ENCODE assay signal across 23 cellular contexts in genomic region chr11:76253416-76253815, GRCh38. TPM values are rescaled to one million over a fixed set of nuclear protein-coding genes. Genes with fewer than 3 reads are reported as not detected.
DNase-seq lines count a peak whose midpoint lies in the region; ATAC-seq and TF ChIP-seq lines count a peak whose summit lies in the region.
"Had no signal": no experiment of that assay in that cellular context is flagged by ENCODE, and none has a peak within 500 bp of the region (broad histone marks: within the 10 kb centered on the region; RNA-seq: fewer than 3 reads in every experiment).

No MANE protein-coding gene starts in this region.

- DNase-seq in NCI-H2171 treated with DMSO at 0.1 percent for 48 hours (lab: John Stamatoyannopoulos, UW) (peak; percentile 8), NCI-H2171 (lab: John Stamatoyannopoulos, UW) (no peak), IMR-90 (no peak), SHP77 treated with DMSO at 0.1 percent for 48 hours (lab: John Stamatoyannopoulos, UW) (peak; percentile 37), neural crest cell (ENCODE audit: low read depth, low spot score) (no peak)
- DNase-seq in CD4-positive, alpha-beta T cell = no peak
- DNase-seq: BE2C; Calu3; CD4-positive, CD25-positive, alpha-beta regulatory T cell; DMS79; NCI-H1436; NCI-H2029; NCI-H774; PC-3; SW 1271; T-helper 2 cell had no signal

- CTCF ChIA-PET in IMR-90 (lab: Yijun Ruan, JAX) = no interaction called here
- CTCF ChIA-PET in CD4-positive, alpha-beta T cell (lab: Charles Lee) = interaction anchor here (1.6 kb wide), 1 partner anchor 46 kb away, joined by 5 read pairs; no protein-coding TSS in a partner anchor

- no peak overlapping the region for H3K4ac ChIP-seq in IMR-90 (ENCODE audit: low read depth, low read length)

- intact Hi-C loops in IMR-90 (cut with micrococcal nuclease) = no loop called here
- intact Hi-C loops in CD4-positive, alpha-beta T cell (cut with DNase I, micrococcal nuclease) = no loop called here

- no peak overlapping the region for H3K4me3 Mint-ChIP-seq in neural crest cell
- no peak overlapping the region for H3K4me3 Mint-ChIP-seq in CD4-positive, alpha-beta T cell
- H3K4me3 Mint-ChIP-seq: CD4-positive, CD25-positive, alpha-beta regulatory T cell had no signal

- H4K5ac ChIP-seq in IMR-90 (ENCODE audit: low read depth, low read length) = no peak overlapping the region

- no peaks in the 10 kb centered on the region for H3K4me1 Mint-ChIP-seq in neural crest cell
- H3K4me1 Mint-ChIP-seq in CD4-positive, alpha-beta T cell (ENCODE audit: low read depth) = no peaks in the 10 kb centered on the region
- H3K4me1 Mint-ChIP-seq: CD4-positive, CD25-positive, alpha-beta regulatory T cell had no signal

- peaks cover 81% of the 10 kb centered on the region for H3K27me3 ChIP-seq in IMR-90 (ENCODE audit: control insufficient read depth, insufficient read depth, low read length)
- no peaks in the 10 kb centered on the region for H3K27me3 ChIP-seq in CD4-positive, alpha-beta T cell (ENCODE audit: control insufficient read depth, insufficient read depth, low read length)
- H3K27me3 ChIP-seq: BE2C, SJSA1 had no signal

- no peak overlapping the region for H2AK5ac ChIP-seq in IMR-90 (ENCODE audit: low read depth, low read length)

- no peak overlapping the region for H2BK120ac ChIP-seq in IMR-90 (ENCODE audit: low read depth, low read length)

- H2AK9ac ChIP-seq in IMR-90 (replicated peaks; ENCODE audit: low read depth, low read length, poor library complexity) = no peak overlapping the region

- no peak overlapping the region for H3K4me2 ChIP-seq in IMR-90 (ENCODE audit: low read depth, low read length)

- no peaks in the 10 kb centered on the region for H3K4me1 ChIP-seq in IMR-90 (ENCODE audit: control insufficient read depth, insufficient read depth, low read length)
- H3K4me1 ChIP-seq: BE2C, HAP-1, SJSA1 had no signal

- no peak overlapping the region for H3K9ac ChIP-seq in IMR-90 (ENCODE audit: low read depth, low read length)

- TF ChIP-seq RAD21 in IMR-90 (IDR thresholded peaks at IDR 0.05; ENCODE audit: low read length) = no peak

- H2BK20ac ChIP-seq in IMR-90 (ENCODE audit: low read depth, low read length) = no peak overlapping the region

- BruUV-seq in IMR-90 (replicated peaks; lab: Mats Ljungman, UMichigan) = no TSS peak

- H3K9me1 ChIP-seq in IMR-90 (ENCODE audit: insufficient read depth, low read length) = no peaks in the 10 kb centered on the region

- TF ChIP-seq POLR2A in IMR-90 (IDR thresholded peaks at IDR 0.05; ENCODE audit: low read depth, low read length) = no peak

- in situ Hi-C loops in IMR-90 (cut with MboI; ENCODE audit: low sequenced_read_pairs) = no loop called here

- H3K36me3 Mint-ChIP-seq in neural crest cell (ENCODE audit: low read depth) = no peaks in the 10 kb centered on the region
- H3K36me3 Mint-ChIP-seq in CD4-positive, alpha-beta T cell (ENCODE audit: low read depth) = no peaks in the 10 kb centered on the region
- H3K36me3 Mint-ChIP-seq: CD4-positive, CD25-positive, alpha-beta regulatory T cell had no signal

- peak overlapping the region; percentile 14 for H2AFZ ChIP-seq in IMR-90 (replicated peaks; ENCODE audit: low read length, poor library complexity)

- ATAC-seq in IMR-90 (ENCODE audit: low read depth) (no peak), GM21723 (IDR thresholded peaks at IDR 0.05; ENCODE audit: unreplicated experiment) (no peak), HG02678 (IDR thresholded peaks at IDR 0.05; ENCODE audit: unreplicated experiment) (no peak)
- ATAC-seq in CD4-positive, alpha-beta T cell (ENCODE audit: poor library complexity) = no peak
- ATAC-seq: PC-3 had no signal

- no peaks in the 10 kb centered on the region for H3K36me3 ChIP-seq in IMR-90 (ENCODE audit: control insufficient read depth, insufficient read depth, low read length)
- H3K36me3 ChIP-seq: BE2C, HAP-1, SJSA1 had no signal

- dilution Hi-C loops in IMR-90 (cut with HindIII; ENCODE audit: low sequenced_read_pairs, unreplicated experiment) = no loop called here

- no peaks in the 10 kb centered on the region for H3K27me3 Mint-ChIP-seq in neural crest cell (ENCODE audit: low read depth)
- H3K27me3 Mint-ChIP-seq in CD4-positive, alpha-beta T cell = peaks cover 9% of the 10 kb centered on the region

- H4K20me1 ChIP-seq in IMR-90 (ENCODE audit: insufficient read depth, low read length) = no peaks in the 10 kb centered on the region

- H3K27ac ChIP-seq in IMR-90 (ENCODE audit: insufficient read depth, low read length) = no peak overlapping the region
- H3K27ac ChIP-seq in CD4-positive, alpha-beta T cell (ENCODE audit: low read depth, low read length) = no peak overlapping the region
- H3K27ac ChIP-seq: HL-60, RWPE1, SJSA1 had no signal

- H3K23ac ChIP-seq in IMR-90 (ENCODE audit: low read depth, low read length) = no peak overlapping the region

- WGBS in IMR-90 (ENCODE audit: extremely low coverage in 2 of 2, insufficient read length in 1 of 2), 2 experiments = 32% methylated on average over 3 of the region's 9 CpGs; no CpG with 5 or more reads in 1 of the 2 experiments

- peaks cover 18% of the 10 kb centered on the region for H3K9me3 ChIP-seq in IMR-90 (ENCODE audit: control insufficient read depth, insufficient read depth, low read length)
- peaks cover 3% of the 10 kb centered on the region for H3K9me3 ChIP-seq in CD4-positive, alpha-beta T cell (ENCODE audit: control insufficient read depth, low read length)
- H3K9me3 ChIP-seq: BE2C, HAP-1, SJSA1 had no signal

- no peak overlapping the region for H4K91ac ChIP-seq in IMR-90 (ENCODE audit: insufficient read depth, low read depth, low read length)

- H3K18ac ChIP-seq in IMR-90 (ENCODE audit: low read depth, low read length) = no peak overlapping the region

- H3K79me1 ChIP-seq in IMR-90 (ENCODE audit: low read depth in 1 of 2, low read length in 2 of 2) = no peaks in the 10 kb centered on the region

- H3K56ac ChIP-seq in IMR-90 (ENCODE audit: extremely low read depth, insufficient read depth, low read length) = no peak overlapping the region

- TF ChIP-seq CTCF in IMR-90 (conservative IDR thresholded peaks at IDR 0.05; ENCODE audit: low read depth, low read length) (no peak), neural crest cell (conservative IDR thresholded peaks at IDR 0.05) (no peak)
- TF ChIP-seq CTCF in CD4-positive, alpha-beta T cell (IDR thresholded peaks at IDR 0.05) = no peak

- H3K27ac Mint-ChIP-seq in neural crest cell (ENCODE audit: unreplicated experiment) = peak overlapping the region; percentile 6
- no peak overlapping the region for H3K27ac Mint-ChIP-seq in CD4-positive, alpha-beta T cell
- H3K27ac Mint-ChIP-seq: CD4-positive, CD25-positive, alpha-beta regulatory T cell had no signal

- POLR2A ChIA-PET in IMR-90 (lab: Charles Lee; ENCODE audit: unreplicated experiment) = no interaction called here
- POLR2A ChIA-PET in CD4-positive, alpha-beta T cell (lab: Charles Lee) = no interaction called here

- H3K9me3 Mint-ChIP-seq in neural crest cell = no peaks in the 10 kb centered on the region
- H3K9me3 Mint-ChIP-seq in CD4-positive, alpha-beta T cell = no peaks in the 10 kb centered on the region
- H3K9me3 Mint-ChIP-seq: CD4-positive, CD25-positive, alpha-beta regulatory T cell had no signal

- no peak overlapping the region for H3K14ac ChIP-seq in IMR-90 (replicated peaks; ENCODE audit: low read depth, low read length)

- no peak overlapping the region for H4K8ac ChIP-seq in IMR-90 (ENCODE audit: low read depth in 2 of 2, low read length in 2 of 2)

- H2BK15ac ChIP-seq in IMR-90 (ENCODE audit: low read depth, low read length) = no peak overlapping the region

- no peak overlapping the region for H2BK5ac ChIP-seq in IMR-90 (ENCODE audit: low read depth, low read length, poor library complexity, severe bottlenecking)

- H3K4me3 ChIP-seq in IMR-90 (ENCODE audit: insufficient read depth, low read depth, low read length) = no peak overlapping the region
- H3K4me3 ChIP-seq: HAP-1, SJSA1 had no signal

TF ChIP-seq in IMR-90, 13 proteins besides CTCF, POLR2A, EP300 and RAD21:
- TF ChIP-seq ELK1 (IDR thresholded peaks at IDR 0.05; ENCODE audit: borderline replicate concordance, low read depth, low read length) = no peak
- TF ChIP-seq RFX5 (IDR thresholded peaks at IDR 0.05; ENCODE audit: low read depth, low read length) = no peak
- no peak for TF ChIP-seq SMC3 (IDR thresholded peaks at IDR 0.05; ENCODE audit: low read depth, low read length)
- no peak for TF ChIP-seq NFE2L2 (IDR thresholded peaks at IDR 0.05; ENCODE audit: low read depth, low read length)
- no peak for TF ChIP-seq RCOR1 (IDR thresholded peaks at IDR 0.05; ENCODE audit: insufficient replicate concordance, low read length)
- no peak for TF ChIP-seq CHD1 (IDR thresholded peaks at IDR 0.05; ENCODE audit: low read depth, low read length)
- no peak for TF ChIP-seq MXI1 (IDR thresholded peaks at IDR 0.05; ENCODE audit: borderline replicate concordance, low read depth, low read length)
- no peak for TF ChIP-seq USF2 (IDR thresholded peaks at IDR 0.05; ENCODE audit: low read depth, low read length)
- no peak for TF ChIP-seq FOS (IDR thresholded peaks at IDR 0.05; ENCODE audit: low read depth, low read length)
- no peak for TF ChIP-seq BHLHE40 (IDR thresholded peaks at IDR 0.05; ENCODE audit: low read depth, low read length)
- TF ChIP-seq MAFK (IDR thresholded peaks at IDR 0.05; ENCODE audit: low read depth, low read length) = no peak
- no peak for TF ChIP-seq MAZ (IDR thresholded peaks at IDR 0.05; ENCODE audit: borderline replicate concordance, low read depth, low read length)

RNA-seq across cellular contexts. Expression of gene WNT11, which starts 47.1 kb away (rescaled TPM):
- total RNA-seq in IMR-90 (2012; rRNA removed) (not detected in 2 replicates), neural crest cell (0.16 and 0.19 TPM in 2 replicates)
- 0.10 TPM in 1 of 2 replicates, not detected in the other for polyA plus RNA-seq in IMR-90 (2012; rRNA removed)
- polyA plus RNA-seq in IMR-90 (2012; cell fraction: cytosol; rRNA removed) = 0.02 and 0.04 TPM in 2 replicates
- not detected in 2 replicates for polyA plus RNA-seq in IMR-90 (2012; cell fraction: nucleus; rRNA removed; ENCODE audit: low replicate concordance)
- total RNA-seq in CD4-positive, alpha-beta T cell = 1 to 10 TPM in 1 of 2 experiments, under 1 TPM in 1; 0.30 to 1.2 TPM
- total RNA-seq: Calu3; CD4-positive, CD25-positive, alpha-beta regulatory T cell; HT1080; SJSA1 had no signal

Comparison
In these comparisons a context has a peak if more than half of its experiments do, and no peak if none do; other contexts are left out.
1. DNase-seq: peak in NCI-H2171 treated with DMSO at 0.1 percent for 48 hours (single experiment) and SHP77 treated with DMSO at 0.1 percent for 48 hours (single experiment); none in NCI-H2171 (single experiment), IMR-90 (single experiment), neural crest cell (single experiment) and CD4-positive, alpha-beta T cell (0 of 10).